1 cellular context compared by ENCODE assay signal in genomic region chr7:6294839-6295238, GRCh38.
A peak's percentile ranks its signal among the peaks of the same experiment; 100 is the strongest.
TF ChIP-seq lines count a peak whose summit lies in the region.

No MANE protein-coding gene starts in this region.

TF ChIP-seq in GM12878, 131 proteins besides CTCF, POLR2A, EP300 and RAD21 (continued from another document):
- TF ChIP-seq E2F8 (IDR thresholded peaks at IDR 0.05; ENCODE audit: low read depth, partially characterized antibody) (no peak), STAT1 (conservative IDR thresholded peaks at IDR 0.05) (no peak), PML (IDR thresholded peaks at IDR 0.05; ENCODE audit: low read length) (no peak), ZNF207 (IDR thresholded peaks at IDR 0.05; ENCODE audit: borderline replicate concordance) (no peak), ELK1 (IDR thresholded peaks at IDR 0.05; ENCODE audit: low read depth, low read length) (no peak), ZBTB4 (CRISPR knock-in tag; IDR thresholded peaks at IDR 0.05) (no peak), ZBTB11 (CRISPR knock-in tag; IDR thresholded peaks at IDR 0.05) (no peak), SP1 (IDR thresholded peaks at IDR 0.05; ENCODE audit: low read depth, low read length) (no peak), CEBPZ (IDR thresholded peaks at IDR 0.05; ENCODE audit: low read depth, low read length) (no peak), EED (IDR thresholded peaks at IDR 0.05; ENCODE audit: low read depth) (no peak), BCL3 (IDR thresholded peaks at IDR 0.05; ENCODE audit: borderline replicate concordance, insufficient read depth, low read depth, low read length, poor library complexity, severe bottlenecking) (no peak), HSF1 (IDR thresholded peaks at IDR 0.05; ENCODE audit: low read depth, low read length) (no peak), TCF12 (IDR thresholded peaks at IDR 0.05; ENCODE audit: low read depth, low read length) (0 out of 2 replicates have a peak, but pooled peaks have one; percentile 40), RUNX3 (IDR thresholded peaks at IDR 0.05; ENCODE audit: low read length) (peak; percentile 54), JUNB (IDR thresholded peaks at IDR 0.05) (no peak), RELB (IDR thresholded peaks at IDR 0.05; ENCODE audit: low read depth) (no peak), MAX (IDR thresholded peaks at IDR 0.05; ENCODE audit: low read depth, low read length) (no peak), PAX5 (IDR thresholded peaks at IDR 0.05; ENCODE audit: borderline replicate concordance, low read depth, low read length) (no peak), HCFC1 (IDR thresholded peaks at IDR 0.05; ENCODE audit: low read length) (no peak), HDAC6 (IDR thresholded peaks at IDR 0.05; ENCODE audit: unreplicated experiment) (no peak), CREM (IDR thresholded peaks at IDR 0.05; ENCODE audit: low read depth) (no peak), MEF2B (IDR thresholded peaks at IDR 0.05; ENCODE audit: partially characterized antibody, poor library complexity, severe bottlenecking) (peak; percentile 75), NKRF (conservative IDR thresholded peaks at IDR 0.05) (no peak), FOXM1 (IDR thresholded peaks at IDR 0.05; ENCODE audit: low read depth, low read length) (no peak), YBX1 (IDR thresholded peaks at IDR 0.05) (no peak)
